In genomic region chr18:57845468-57846103, GRCh38 we compare ENCODE assay signal across 14 cellular contexts. TPM values are rescaled to one million over a fixed set of nuclear protein-coding genes. Genes with fewer than 3 reads are reported as not detected.
A peak's percentile ranks its signal among the peaks of the same experiment; 100 is the strongest.
DNase-seq lines count a peak whose midpoint lies in the region; TF ChIP-seq lines count a peak whose summit lies in the region.
"Had no signal": no experiment of that assay in that cellular context is flagged by ENCODE, and none has a peak within 500 bp of the region (broad histone marks: within the 10 kb centered on the region; RNA-seq: fewer than 3 reads in every experiment).

No MANE protein-coding gene starts in this region.

- intact Hi-C loops in left ventricle myocardium inferior (cut with micrococcal nuclease) = no loop called here

- H3K27me3 ChIP-seq in left ventricle myocardium inferior (ENCODE audit: low read depth) = no peaks in the 10 kb centered on the region
- H3K27me3 ChIP-seq in right atrium auricular region = no peaks in the 10 kb centered on the region
- H3K27me3 ChIP-seq in SJCRH30 = no peaks in the 10 kb centered on the region
- H3K27me3 ChIP-seq: heart left ventricle, upper lobe of left lung had no signal

- H3K4me3 ChIP-seq in left ventricle myocardium inferior (no peak overlapping the region), right atrium auricular region (no peak overlapping the region), SJCRH30 (no peak overlapping the region), fibroblast of pulmonary artery (replicated peaks; ENCODE audit: low read depth, low read length) (no peak overlapping the region)
- H3K4me3 ChIP-seq: coronary artery, heart left ventricle, upper lobe of left lung had no signal

- H3K4me1 ChIP-seq in left ventricle myocardium inferior (peaks cover 14% of the 10 kb centered on the region), right atrium auricular region (peaks cover 0 to 13% of the 10 kb centered on the region in 2 donors), SJCRH30 (peaks cover 13% of the 10 kb centered on the region)
- H3K4me1 ChIP-seq: upper lobe of left lung had no signal

- POLR2A ChIA-PET in HEK293T (lab: Yijun Ruan, JAX) = no interaction called here

- DNase-seq in left ventricle myocardium inferior (no peak), right atrium auricular region (ENCODE audit: low spot score) (no peak), SJCRH30 (no peak), fibroblast of pulmonary artery (ENCODE audit: low read depth) (peak; percentile 35), GDM1 (lab: John Stamatoyannopoulos, UW) (no peak), C1 segment of cervical spinal cord (lab: John Stamatoyannopoulos, UW) (no peak), HEK293T (ENCODE audit: extremely low spot score) (no peak), NCI-H526 (lab: John Stamatoyannopoulos, UW) (no peak)
- DNase-seq: heart left ventricle, occipital lobe, upper lobe of left lung had no signal

- peaks cover 4% of the 10 kb centered on the region for H3K9me3 ChIP-seq in left ventricle myocardium inferior (replicated peaks)
- H3K9me3 ChIP-seq in right atrium auricular region = no peaks in the 10 kb centered on the region
- no peaks in the 10 kb centered on the region for H3K9me3 ChIP-seq in SJCRH30 (replicated peaks)
- H3K9me3 ChIP-seq: upper lobe of left lung had no signal

- peak overlapping the region; percentile 31 for H3K27ac ChIP-seq in left ventricle myocardium inferior (replicated peaks)
- H3K27ac ChIP-seq in right atrium auricular region = peak overlapping the region in 1 of 2 donors; percentile 54
- peak overlapping the region; percentile 14; the same call in 1 of the 2 replicates for H3K27ac ChIP-seq in SJCRH30
- H3K27ac ChIP-seq: coronary artery, upper lobe of left lung had no signal

- CTCF ChIA-PET in HEK293T (lab: Yijun Ruan, JAX) = no interaction called here

- H3K36me3 ChIP-seq in left ventricle myocardium inferior (no peaks in the 10 kb centered on the region), right atrium auricular region (no peaks in the 10 kb centered on the region), SJCRH30 (no peaks in the 10 kb centered on the region)
- H3K36me3 ChIP-seq: heart left ventricle, upper lobe of left lung had no signal

- no peak for TF ChIP-seq CTCF in left ventricle myocardium inferior (IDR thresholded peaks at IDR 0.05; ENCODE audit: borderline replicate concordance)
- no peak for TF ChIP-seq CTCF in right atrium auricular region (IDR thresholded peaks at IDR 0.05)
- no peak for TF ChIP-seq CTCF in fibroblast of pulmonary artery (IDR thresholded peaks at IDR 0.05; ENCODE audit: low read length, missing control alignments)

TF ChIP-seq in HEK293T, 16 proteins besides CTCF, POLR2A, EP300 and RAD21:
- TF ChIP-seq FOXA1 (IDR thresholded peaks at IDR 0.05) = no peak
- no peak for TF ChIP-seq ELF4 (IDR thresholded peaks at IDR 0.05)
- TF ChIP-seq NFRKB (IDR thresholded peaks at IDR 0.05) = no peak
- no peak for TF ChIP-seq FOXK2 (IDR thresholded peaks at IDR 0.05)
- no peak for TF ChIP-seq SP1 (IDR thresholded peaks at IDR 0.05)
- no peak for TF ChIP-seq L3MBTL2 (conservative IDR thresholded peaks at IDR 0.05)
- no peak for TF ChIP-seq SUZ12 (IDR thresholded peaks at IDR 0.05)
- TF ChIP-seq LEF1 (IDR thresholded peaks at IDR 0.05; ENCODE audit: borderline replicate concordance) = no peak
- TF ChIP-seq TARDBP (IDR thresholded peaks at IDR 0.05) = no peak
- TF ChIP-seq BHLHE40 (IDR thresholded peaks at IDR 0.05; ENCODE audit: borderline replicate concordance) = no peak
- TF ChIP-seq ZNF384 (IDR thresholded peaks at IDR 0.05) = no peak
- no peak for TF ChIP-seq CTBP1 (IDR thresholded peaks at IDR 0.05; ENCODE audit: borderline replicate concordance)
- no peak for TF ChIP-seq HDGF (IDR thresholded peaks at IDR 0.05; ENCODE audit: borderline replicate concordance)

RNA-seq across cellular contexts. Expression of gene ATP8B1, which starts 42.5 kb away (rescaled TPM):
- total RNA-seq in left ventricle myocardium inferior (8.6 TPM), right atrium auricular region (10 to 100 TPM in 1 of 2 donors, 1 to 10 TPM in 1; 6.0 to 13.0 TPM)
- total RNA-seq in SJCRH30 (2014; rRNA removed; shearing (Covaris generic)) = not detected in 2 replicates
- total RNA-seq: activated T-helper 2 cell treated with anti-CD3 and anti-CD28 coated beads, Interferon-gamma antibody, Interleukin-2, Interleukin-4, amounts not matched to agents 10 μg/mL and 5 μg/mL and 100 μg/mL, durations not matched to agents 14 hours and 24 hours and 36 hours; mononuclear cell had no signal
